ENCODE assay signal across 1 cellular context in the genomic region with DNA sequence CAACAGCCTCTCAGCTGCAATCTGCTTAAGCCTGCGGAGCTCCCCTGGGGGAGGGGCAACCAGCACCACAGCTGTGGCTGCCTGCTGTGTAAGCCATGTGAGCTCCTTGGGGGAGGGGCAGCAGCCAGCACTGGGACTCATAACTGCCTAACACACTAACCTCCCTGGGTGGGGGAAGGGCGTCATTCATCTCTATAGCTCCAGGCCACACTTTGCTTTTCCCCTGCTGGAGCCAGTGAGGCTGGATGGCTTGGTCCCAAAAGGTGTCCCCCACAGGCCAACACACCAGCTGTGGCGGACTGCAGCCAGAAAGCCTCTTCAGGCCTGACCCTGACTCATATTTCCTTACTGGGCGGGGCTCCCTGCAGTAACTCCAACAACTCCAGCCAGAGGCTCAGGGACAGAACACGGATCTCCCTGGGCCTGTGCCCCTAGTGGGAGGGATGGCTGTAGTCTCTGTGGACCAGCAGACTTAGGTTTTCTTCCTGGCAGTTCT.
TF ChIP-seq lines count a peak whose summit lies in the region.

No MANE protein-coding gene starts in this region.

TF ChIP-seq in K562, 482 proteins besides CTCF, POLR2A, EP300 and RAD21 (continued from another document):
- TF ChIP-seq MITF (IDR thresholded peaks at IDR 0.05) (0 out of 2 replicates have a peak, but pooled peaks have one; percentile 62), RNF2 (IDR thresholded peaks at IDR 0.05) (peak; percentile 84), CHD2 (IDR thresholded peaks at IDR 0.05; ENCODE audit: low read depth, low read length) (peak; percentile 51; the same call in 1 of the 2 replicates), NFIC (IDR thresholded peaks at IDR 0.05) (0 out of 2 replicates have a peak, but pooled peaks have one; percentile 17), ZNF143 (CRISPR knock-in tag; IDR thresholded peaks at IDR 0.05) (no peak), ZNF785 (CRISPR knock-in tag; IDR thresholded peaks at IDR 0.05) (no peak), DPF2 (IDR thresholded peaks at IDR 0.05) (0 out of 2 replicates have a peak, but pooled peaks have one; percentile 18), EGR1 (conservative IDR thresholded peaks at IDR 0.05) (no peak), DACH1 (IDR thresholded peaks at IDR 0.05; ENCODE audit: partially characterized antibody) (peak; percentile 77), PHTF2 (CRISPR knock-in tag; IDR thresholded peaks at IDR 0.05) (no peak), ZNF263 (CRISPR knock-in tag; IDR thresholded peaks at IDR 0.05; ENCODE audit: borderline replicate concordance) (no peak), ZNF395 (CRISPR knock-in tag; IDR thresholded peaks at IDR 0.05) (0 out of 2 replicates have a peak, but pooled peaks have one; percentile 36), CBFB (CRISPR knock-in tag; IDR thresholded peaks at IDR 0.05) (no peak), NR4A1 (CRISPR knock-in tag; IDR thresholded peaks at IDR 0.05) (no peak), NR4A1 (tag; IDR thresholded peaks at IDR 0.05) (0 out of 2 replicates have a peak, but pooled peaks have one; percentile 49), LEF1 (IDR thresholded peaks at IDR 0.05) (peak; percentile 89), TAF9B (IDR thresholded peaks at IDR 0.05; ENCODE audit: partially characterized antibody) (peak; percentile 80), TFAP4 (CRISPR knock-in tag; IDR thresholded peaks at IDR 0.05; ENCODE audit: borderline replicate concordance) (peak; percentile 54), ZBTB7A (IDR thresholded peaks at IDR 0.05; ENCODE audit: borderline replicate concordance, control insufficient read depth, low read depth, low read length) (peak; percentile 35; the same call in 1 of the 2 replicates), MYC (IDR thresholded peaks at IDR 0.05; ENCODE audit: low read depth, low read length) (peak; percentile 21; the same call in 1 of the 2 replicates), MYC (CRISPR knock-in tag; IDR thresholded peaks at IDR 0.05; ENCODE audit: borderline replicate concordance, low read depth) (no peak), FOSL1 (tag; conservative IDR thresholded peaks at IDR 0.05) (peak; percentile 30; the same call in 1 of the 2 replicates), CBFA2T2 (conservative IDR thresholded peaks at IDR 0.05) (peak; percentile 57), ZKSCAN1 (IDR thresholded peaks at IDR 0.05; ENCODE audit: low read depth, low read length) (no peak), ATF1 (CRISPR knock-in tag; IDR thresholded peaks at IDR 0.05) (no peak), ATF1 (tag; IDR thresholded peaks at IDR 0.05) (0 out of 2 replicates have a peak, but pooled peaks have one; percentile 33), TRIM24 (IDR thresholded peaks at IDR 0.05) (peak; percentile 44 to 58; a peak in 2 of 4 replicates), ARID1B (IDR thresholded peaks at IDR 0.05) (peak; percentile 34; the same call in 1 of the 2 replicates), MAZ (CRISPR knock-in tag; conservative IDR thresholded peaks at IDR 0.05 in 1 of 2, IDR thresholded peaks at IDR 0.05 in 1 of 2) (0 out of 4 replicates have a peak, but pooled peaks of 1 of the 2 experiments have one; percentile 17), ZNF57 (CRISPR knock-in tag; IDR thresholded peaks at IDR 0.05) (no peak), ETS1 (conservative IDR thresholded peaks at IDR 0.05; ENCODE audit: control insufficient read depth, low read depth, low read length) (0 out of 2 replicates have a peak, but pooled peaks have one; percentile 46), EP400 (IDR thresholded peaks at IDR 0.05) (peak; percentile 35; the same call in 1 of the 2 replicates), CBFA2T3 (IDR thresholded peaks at IDR 0.05) (peak; percentile 70), ZNF79 (CRISPR knock-in tag; IDR thresholded peaks at IDR 0.05; ENCODE audit: low read depth) (no peak), RB1 (IDR thresholded peaks at IDR 0.05; ENCODE audit: low read depth) (0 out of 2 replicates have a peak, but pooled peaks have one; percentile 24), ATF3 (IDR thresholded peaks at IDR 0.05) (peak; percentile 34; the same call in 1 of the 2 replicates), ATF3 (CRISPR knock-in tag; conservative IDR thresholded peaks at IDR 0.05) (no peak), CREM (IDR thresholded peaks at IDR 0.05; ENCODE audit: low read depth) (0 out of 2 replicates have a peak, but pooled peaks have one; percentile 9), CCNT2 (IDR thresholded peaks at IDR 0.05; ENCODE audit: borderline replicate concordance, extremely low read depth, insufficient read length, low read depth, low read length) (peak; percentile 22), IFI16 (CRISPR knock-in tag; IDR thresholded peaks at IDR 0.05) (no peak)
- TF ChIP-seq, protein P1, sequence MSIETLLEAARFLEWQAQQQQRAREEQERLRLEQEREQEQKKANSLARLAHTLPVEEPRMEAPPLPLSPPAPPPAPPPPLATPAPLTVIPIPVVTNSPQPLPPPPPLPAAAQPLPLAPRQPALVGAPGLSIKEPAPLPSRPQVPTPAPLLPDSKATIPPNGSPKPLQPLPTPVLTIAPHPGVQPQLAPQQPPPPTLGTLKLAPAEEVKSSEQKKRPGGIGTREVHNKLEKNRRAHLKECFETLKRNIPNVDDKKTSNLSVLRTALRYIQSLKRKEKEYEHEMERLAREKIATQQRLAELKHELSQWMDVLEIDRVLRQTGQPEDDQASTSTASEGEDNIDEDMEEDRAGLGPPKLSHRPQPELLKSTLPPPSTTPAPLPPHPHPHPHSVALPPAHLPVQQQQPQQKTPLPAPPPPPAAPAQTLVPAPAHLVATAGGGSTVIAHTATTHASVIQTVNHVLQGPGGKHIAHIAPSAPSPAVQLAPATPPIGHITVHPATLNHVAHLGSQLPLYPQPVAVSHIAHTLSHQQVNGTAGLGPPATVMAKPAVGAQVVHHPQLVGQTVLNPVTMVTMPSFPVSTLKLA (conservative IDR thresholded peaks at IDR 0.05) = peak; percentile 24 to 65; a peak in 2 of 4 replicates
TF ChIP-seq in K562: peak in this region for 27.
